8 cellular contexts compared by ENCODE assay signal in genomic region chr5:150486402-150487198, GRCh38. TPM values are rescaled to one million over a fixed set of nuclear protein-coding genes. Genes with fewer than 3 reads are reported as not detected.
DNase-seq lines count a peak whose midpoint lies in the region; ATAC-seq, FAIRE-seq and TF ChIP-seq lines count a peak whose summit lies in the region.

No MANE protein-coding gene starts in this region.

- no peak overlapping the region for H2AFZ ChIP-seq in H1 (ENCODE audit: low read length)

- H3K18ac ChIP-seq in H1 (ENCODE audit: extremely low read depth, low read length): peak overlapping the region; percentile 62; the same call in 1 of the 2 replicates

- peak; percentile 69 for DNase-seq in NK-92 treated with Interleukin-12 subunit alpha and Interleukin-12 subunit beta, amount 100 ng/mL, for 24 hours (lab: John Stamatoyannopoulos, UW)
- no peak for DNase-seq in NK-92 (lab: John Stamatoyannopoulos, UW; ENCODE audit: unreplicated experiment)
- peak; percentile 59 for DNase-seq in NCI-H1048 (lab: John Stamatoyannopoulos, UW)
- peak; percentile 42 for DNase-seq in activated CD8-positive, alpha-beta T cell treated with anti-CD3 and anti-CD28 coated beads for 36 hours
- peak; percentile 63 to 86 for DNase-seq in H1 (ENCODE audit: low read depth in 1 of 2, low spot score in 2 of 2)
- peak; percentile 68 to 85 for DNase-seq in memory B cell (ENCODE audit: low spot score in 2 of 2)
- peak; percentile 44 to 75 for DNase-seq in stimulated activated effector memory CD8-positive, alpha-beta T cell treated with anti-CD3 and anti-CD28 coated beads, Interleukin-12 subunit alpha, Interleukin-12 subunit beta, amount 100 ng/mL, for 72 hours (ENCODE audit: low spot score in 2 of 2)
- DNase-seq in NCI-H774 (lab: John Stamatoyannopoulos, UW): no peak

- H2BK120ac ChIP-seq in H1 (replicated peaks; ENCODE audit: low read depth, low read length): no peak overlapping the region

- H3K27ac ChIP-seq in H1 (ENCODE audit: low read depth, low read length): peak overlapping the region; percentile 35; the same call in 1 of the 2 replicates

- no peaks in the 10 kb centered on the region for H3K27me3 ChIP-seq in H1 (replicated peaks in 1 of 4; ENCODE audit: control insufficient read depth in 3 of 4, extremely low read depth in 1 of 4, insufficient read depth in 3 of 4, low read length in 3 of 4)

- peaks cover 3% of the 10 kb centered on the region; the same call in 1 of the 2 replicates for H3K23me2 ChIP-seq in H1 (ENCODE audit: low read depth, low read length)

- H3K4me3 Mint-ChIP-seq in activated CD8-positive, alpha-beta T cell treated with anti-CD3 and anti-CD28 coated beads for 36 hours: peak overlapping the region; percentile 58
- peak overlapping the region; percentile 83 for H3K4me3 Mint-ChIP-seq in memory B cell
- H3K4me3 Mint-ChIP-seq in stimulated activated effector memory CD8-positive, alpha-beta T cell treated with anti-CD3 and anti-CD28 coated beads, Interleukin-12 subunit alpha, Interleukin-12 subunit beta, amount 100 ng/mL, for 72 hours: peak overlapping the region; percentile 47

- peak; percentile 67 for ATAC-seq in activated CD8-positive, alpha-beta T cell treated with anti-CD3 and anti-CD28 coated beads for 36 hours
- peak; percentile 28 for ATAC-seq in memory B cell (ENCODE audit: low read depth)
- peak; percentile 62 for ATAC-seq in stimulated activated effector memory CD8-positive, alpha-beta T cell treated with anti-CD3 and anti-CD28 coated beads, Interleukin-12 subunit alpha, Interleukin-12 subunit beta, amount 100 ng/mL, for 72 hours

- no peaks in the 10 kb centered on the region for H3K9me3 ChIP-seq in H1 (ENCODE audit: insufficient read depth in 2 of 2, low read depth in 1 of 2, low read length in 1 of 2)

- H3K79me1 ChIP-seq in H1 (ENCODE audit: low read depth, low read length): peaks cover 28% of the 10 kb centered on the region

- WGBS in H1 (ENCODE audit: extremely low coverage in 1 of 2, insufficient coverage in 1 of 2, insufficient read length in 1 of 2, insufficient replicate concordance in 2 of 2, low coverage in 1 of 2, low lambda C conversion rate in 2 of 2, missing lambda C conversion rate in 1 of 2), 2 experiments: 0% methylated on average over 15 of the region's 60 CpGs; no CpG with 5 or more reads in 1 of the 2 experiments

- POLR2A ChIA-PET in activated CD8-positive, alpha-beta T cell treated with anti-CD3 and anti-CD28 coated beads for 36 hours (lab: Charles Lee): interaction anchor here (1.2 kb wide), 1 partner anchor 39 kb away, joined by 3 read pairs; no protein-coding TSS in a partner anchor
- POLR2A ChIA-PET in H1 (lab: Charles Lee; ENCODE audit: partially characterized antibody): interaction anchor here (0.9 to 12.0 kb wide), 16 partner anchors 12 to 64 kb away, joined by 3 to 122 read pairs (median 5); partner anchors contain the start of genes NDST1 and RPS14

- peak overlapping the region; percentile 55 for H3K56ac ChIP-seq in H1 (replicated peaks; ENCODE audit: insufficient read length, low read depth, low read length)

- H4K8ac ChIP-seq in H1 (ENCODE audit: extremely low read depth, insufficient read depth, low read length): no peak overlapping the region

- H2BK15ac ChIP-seq in H1 (ENCODE audit: low read length): no peak overlapping the region

- FAIRE-seq in H1 (lab: Jason Lieb, UNC): no peak

- peaks cover 17 to 48% of the 10 kb centered on the region in 2 experiments for H3K79me2 ChIP-seq in H1 (ENCODE audit: control insufficient read depth in 1 of 2, insufficient read depth in 2 of 2, low read length in 2 of 2)

- TF ChIP-seq RAD21 in H1 (IDR thresholded peaks at IDR 0.05 in 1 of 2, conservative IDR thresholded peaks at IDR 0.05 in 1 of 2; ENCODE audit: low read depth in 2 of 2, low read length in 2 of 2): peak in 1 of 2 experiments; percentile 25; a peak in 1 of 4 replicates

- CTCF ChIA-PET in activated CD8-positive, alpha-beta T cell treated with anti-CD3 and anti-CD28 coated beads for 36 hours (lab: Charles Lee): interaction anchor here (1.1 to 1.7 kb wide), 2 partner anchors 27 to 39 kb away, joined by 4 read pairs; no protein-coding TSS in a partner anchor
- CTCF ChIA-PET in H1 (lab: Charles Lee; ENCODE audit: partially characterized antibody): interaction anchor here (0.7 to 30.8 kb wide), 6 partner anchors 11 to 292 kb away, joined by 3 to 571 read pairs (median 6); partner anchors contain the start of genes NDST1 and SMIM3

- peak overlapping the region; percentile 78 for H2BK5ac ChIP-seq in H1 (ENCODE audit: low read depth, low read length)

- TF ChIP-seq EP300 in H1 (IDR thresholded peaks at IDR 0.05; ENCODE audit: borderline replicate concordance in 1 of 2, low read depth in 2 of 2, low read length in 2 of 2): peak in 1 of 2 experiments; percentile 18; a peak in 1 of 3 replicates

- peaks cover 6% of the 10 kb centered on the region for H3K27me3 Mint-ChIP-seq in activated CD8-positive, alpha-beta T cell treated with anti-CD3 and anti-CD28 coated beads for 36 hours
- H3K27me3 Mint-ChIP-seq in memory B cell: no peaks in the 10 kb centered on the region

- no peak overlapping the region for H2BK20ac ChIP-seq in H1 (ENCODE audit: low read length)

- intact Hi-C loops in activated CD8-positive, alpha-beta T cell treated with anti-CD3 and anti-CD28 coated beads for 36 hours (cut with micrococcal nuclease): no loop called here

- H3K4me3 ChIP-seq in H1 (ENCODE audit: extremely low read depth in 1 of 4, insufficient read depth in 2 of 4, low read depth in 3 of 4, low read length in 4 of 4): peak overlapping the region; percentile 50 to 99 (median 74)

- H2BK12ac ChIP-seq in H1 (ENCODE audit: low read depth, low read length): no peak overlapping the region

- peaks cover 10 to 19% of the 10 kb centered on the region in 2 experiments for H4K20me1 ChIP-seq in H1 (replicated peaks in 1 of 2; ENCODE audit: control insufficient read depth in 1 of 2, insufficient read depth in 2 of 2, low read length in 2 of 2)

- no peak overlapping the region for H4K91ac ChIP-seq in H1 (replicated peaks; ENCODE audit: insufficient read length, low read length)

- peak overlapping the region; percentile 52 to 74 (median 66); a peak in 6 of 7 replicates for H3K9ac ChIP-seq in H1 (replicated peaks in 1 of 4; ENCODE audit: extremely low read depth in 1 of 4, low read depth in 3 of 4, low read length in 3 of 4)

- H3K23ac ChIP-seq in H1 (ENCODE audit: insufficient read length): no peak overlapping the region

- no peaks in the 10 kb centered on the region for H3K9me3 Mint-ChIP-seq in activated CD8-positive, alpha-beta T cell treated with anti-CD3 and anti-CD28 coated beads for 36 hours
- H3K9me3 Mint-ChIP-seq in memory B cell: no peaks in the 10 kb centered on the region
- H3K9me3 Mint-ChIP-seq in stimulated activated effector memory CD8-positive, alpha-beta T cell treated with anti-CD3 and anti-CD28 coated beads, Interleukin-12 subunit alpha, Interleukin-12 subunit beta, amount 100 ng/mL, for 72 hours: no peaks in the 10 kb centered on the region

- H3K4me2 ChIP-seq in H1 (ENCODE audit: insufficient read depth in 1 of 2, low read depth in 2 of 2, low read length in 2 of 2): peak overlapping the region; percentile 58 to 69

- H3K4me1 Mint-ChIP-seq in activated CD8-positive, alpha-beta T cell treated with anti-CD3 and anti-CD28 coated beads for 36 hours (ENCODE audit: low read depth): peaks cover 7% of the 10 kb centered on the region
- H3K4me1 Mint-ChIP-seq in memory B cell: peaks cover 42% of the 10 kb centered on the region
- peaks cover 5% of the 10 kb centered on the region for H3K4me1 Mint-ChIP-seq in stimulated activated effector memory CD8-positive, alpha-beta T cell treated with anti-CD3 and anti-CD28 coated beads, Interleukin-12 subunit alpha, Interleukin-12 subunit beta, amount 100 ng/mL, for 72 hours

- peaks cover 18 to 51% (median 41%) of the 10 kb centered on the region in 4 experiments for H3K4me1 ChIP-seq in H1 (replicated peaks in 1 of 4; ENCODE audit: control insufficient read depth in 3 of 4, insufficient read depth in 4 of 4, low read length in 3 of 4)

- no peak overlapping the region for H2AK5ac ChIP-seq in H1 (ENCODE audit: low read depth, low read length)

- no peaks in the 10 kb centered on the region for H3K36me3 Mint-ChIP-seq in activated CD8-positive, alpha-beta T cell treated with anti-CD3 and anti-CD28 coated beads for 36 hours (ENCODE audit: low read depth)
- no peaks in the 10 kb centered on the region for H3K36me3 Mint-ChIP-seq in memory B cell
- no peaks in the 10 kb centered on the region for H3K36me3 Mint-ChIP-seq in stimulated activated effector memory CD8-positive, alpha-beta T cell treated with anti-CD3 and anti-CD28 coated beads, Interleukin-12 subunit alpha, Interleukin-12 subunit beta, amount 100 ng/mL, for 72 hours

- H3K4ac ChIP-seq in H1 (replicated peaks; ENCODE audit: insufficient read length, low read depth, low read length): no peak overlapping the region

- H4K5ac ChIP-seq in H1 (ENCODE audit: insufficient read length, low read depth, low read length): peak overlapping the region; percentile 85

- no peak overlapping the region for H3K27ac Mint-ChIP-seq in activated CD8-positive, alpha-beta T cell treated with anti-CD3 and anti-CD28 coated beads for 36 hours
- H3K27ac Mint-ChIP-seq in memory B cell: peak overlapping the region; percentile 54
- H3K27ac Mint-ChIP-seq in stimulated activated effector memory CD8-positive, alpha-beta T cell treated with anti-CD3 and anti-CD28 coated beads, Interleukin-12 subunit alpha, Interleukin-12 subunit beta, amount 100 ng/mL, for 72 hours: no peak overlapping the region

- no peak overlapping the region for H3K14ac ChIP-seq in H1 (ENCODE audit: insufficient read length)

- TF ChIP-seq POLR2A in H1 (IDR thresholded peaks at IDR 0.05; ENCODE audit: control extremely low read depth in 1 of 2, low read depth in 2 of 2, low read length in 2 of 2): peak in 1 of 2 experiments; percentile 14; a peak in 1 of 3 replicates

- TF ChIP-seq CTCF in activated CD8-positive, alpha-beta T cell treated with anti-CD3 and anti-CD28 coated beads for 36 hours (IDR thresholded peaks at IDR 0.05): no peak
- TF ChIP-seq CTCF in H1 (IDR thresholded peaks at IDR 0.05; ENCODE audit: control extremely low read depth in 1 of 3, insufficient read depth in 1 of 3, low read depth in 1 of 3, low read length in 3 of 3): peak in 1 of 3 experiments; percentile 24; a peak in 2 of 4 replicates

- H3K36me3 ChIP-seq in H1 (ENCODE audit: control insufficient read depth in 2 of 4, insufficient read depth in 4 of 4, low read length in 3 of 4): peaks cover 0 to 4% (median 0%) of the 10 kb centered on the region in 4 experiments; a peak in 1 of 8 replicates

RNA-seq across cellular contexts. Expression of gene NDST1, which starts 21.3 kb away (rescaled TPM):
- 1 to 10 TPM; 2.9 to 3.3 TPM for total RNA-seq in activated CD8-positive, alpha-beta T cell treated with anti-CD3 and anti-CD28 coated beads for 36 hours
- 70.1 and 72.0 TPM in 2 replicates for total RNA-seq in H1 (2021; fragmentation: NEBNext Ultra II Directional; extraction: Animal tissue kit (Norgen Biotek cat#: 25700))
- polyA plus RNA-seq in H1 (2011; rRNA removed): 27.0 and 37.7 TPM in 2 replicates
- polyA plus RNA-seq in H1 (2011; cell fraction: cytosol; rRNA removed): 21.2 TPM
- 50.8 TPM for polyA plus RNA-seq in H1 (2011; cell fraction: nucleus; rRNA removed)
- 28.7 to 34.5 TPM (median 31.7 TPM) in 4 replicates for polyA plus RNA-seq in H1 (2012, experiment 1 of 2)
- polyA plus RNA-seq in H1 (2012, experiment 2 of 2): 30.3 TPM
- 30.1 TPM for polyA plus RNA-seq in H1 (2013, experiment 1 of 2)
- 32.9 TPM for polyA plus RNA-seq in H1 (2013, experiment 2 of 2)
- 41.4 and 47.8 TPM in 2 replicates for polyA minus RNA-seq in H1 (2011; rRNA and poly(A)+ RNA removed)
- 32.1 TPM for polyA minus RNA-seq in H1 (2011; cell fraction: cytosol; rRNA and poly(A)+ RNA removed)
- 37.9 TPM for polyA minus RNA-seq in H1 (2011; cell fraction: nucleus; rRNA and poly(A)+ RNA removed)

RNA-seq across cellular contexts. Expression of gene RPS14, which starts 37.1 kb away (rescaled TPM):
- total RNA-seq in activated CD8-positive, alpha-beta T cell treated with anti-CD3 and anti-CD28 coated beads for 36 hours: 1,000 to 10,000 TPM; 3,542 to 3,651 TPM
- 2,548 and 2,599 TPM in 2 replicates for total RNA-seq in H1 (2021; fragmentation: NEBNext Ultra II Directional; extraction: Animal tissue kit (Norgen Biotek cat#: 25700))
- polyA plus RNA-seq in H1 (2011; rRNA removed): 5,579 and 6,423 TPM in 2 replicates
- 6,153 TPM for polyA plus RNA-seq in H1 (2011; cell fraction: cytosol; rRNA removed)
- 2,076 TPM for polyA plus RNA-seq in H1 (2011; cell fraction: nucleus; rRNA removed)
- 3,315 to 4,827 TPM (median 4,072 TPM) in 4 replicates for polyA plus RNA-seq in H1 (2012, experiment 1 of 2)
- 7,349 TPM for polyA plus RNA-seq in H1 (2012, experiment 2 of 2)
- polyA plus RNA-seq in H1 (2013, experiment 1 of 2): 3,849 TPM
- 4,074 TPM for polyA plus RNA-seq in H1 (2013, experiment 2 of 2)
- polyA minus RNA-seq in H1 (2011; rRNA and poly(A)+ RNA removed): 913 and 940 TPM in 2 replicates
- polyA minus RNA-seq in H1 (2011; cell fraction: cytosol; rRNA and poly(A)+ RNA removed): 455 TPM
- polyA minus RNA-seq in H1 (2011; cell fraction: nucleus; rRNA and poly(A)+ RNA removed): 375 TPM

Comparison
In these comparisons a context has a peak if more than half of its experiments do, and no peak if none do; other contexts are left out.
1. DNase-seq: peak in NK-92 treated with Interleukin-12 subunit alpha and Interleukin-12 subunit beta, amount 100 ng/mL, for 24 hours (single experiment), NCI-H1048 (single experiment), activated CD8-positive, alpha-beta T cell treated with anti-CD3 and anti-CD28 coated beads for 36 hours (single experiment), H1 (2 of 2), memory B cell (2 of 2) and stimulated activated effector memory CD8-positive, alpha-beta T cell treated with anti-CD3 and anti-CD28 coated beads, Interleukin-12 subunit alpha, Interleukin-12 subunit beta, amount 100 ng/mL, for 72 hours (2 of 2); none in NK-92 (single experiment) and NCI-H774 (single experiment).
2. RNA of gene NDST1, which starts 21.3 kb away (total RNA-seq): 70.1 to 72.0 TPM in H1; 2.9 to 3.3 TPM in activated CD8-positive, alpha-beta T cell treated with anti-CD3 and anti-CD28 coated beads for 36 hours; every median in the first group is over 10 times any median in the second.
3. Peak in every context shown above with its lines, with median percentiles within 50 percentile points of each other: ATAC-seq and H3K4me3 Mint-ChIP-seq.